1 cellular context compared by ENCODE assay signal in genomic region chrX:129523076-129524055, GRCh38.
TF ChIP-seq lines count a peak whose summit lies in the region.

TSS of gene SMARCA1 (minus strand) at chrX:129523490. CDS start at chrX:129523370, 120 bp downstream.

TF ChIP-seq in SK-N-SH treated with all-trans-retinoic acid at 6 μM for 48 hours, 23 proteins besides CTCF, POLR2A, EP300 and RAD21 (continued from another document):
- no peak for TF ChIP-seq CREB5 (CRISPR knock-in tag; IDR thresholded peaks at IDR 0.05; ENCODE audit: low read depth)
TF ChIP-seq in SK-N-SH treated with all-trans-retinoic acid at 6 μM for 48 hours: peak in this region for 0.
